In the genomic region with DNA sequence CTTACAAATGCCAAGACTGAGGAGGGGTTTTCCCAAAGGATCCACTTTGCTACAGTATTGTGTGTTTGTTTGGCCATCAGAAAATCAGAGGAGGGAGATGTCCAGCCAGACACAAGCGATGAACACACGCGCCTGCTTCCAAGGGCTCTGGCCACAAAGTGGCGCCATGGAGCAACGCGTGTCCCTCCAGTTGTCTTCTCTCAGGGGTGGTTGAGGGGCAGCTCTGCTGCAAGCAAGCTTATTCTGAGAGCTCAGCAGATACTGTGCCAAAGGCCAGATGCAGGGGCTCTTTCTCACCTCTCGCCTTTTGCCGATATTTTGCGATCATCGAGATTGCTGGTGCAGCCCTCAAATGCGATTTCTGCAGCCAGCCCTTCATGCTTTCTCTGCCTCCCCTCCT, we compare ENCODE assay signal across 9 cellular contexts.
A peak's percentile ranks its signal among the peaks of the same experiment; 100 is the strongest.
DNase-seq lines count a peak whose midpoint lies in the region; ATAC-seq, FAIRE-seq and TF ChIP-seq lines count a peak whose summit lies in the region.
"Had no signal": no experiment of that assay in that cellular context is flagged by ENCODE, and none has a peak within 500 bp of the region (broad histone marks: within the 10 kb centered on the region; RNA-seq: fewer than 3 reads in every experiment).

No MANE protein-coding gene starts in this region.

- H3K27ac Mint-ChIP-seq in astrocyte (ENCODE audit: unreplicated experiment), result no peak overlapping the region
- H3K27ac Mint-ChIP-seq: activated naive CD4-positive, alpha-beta T cell treated with anti-CD3 and anti-CD28 coated beads, Interleukin-2, amount 50 U/mL, for 72 hours had no signal

- no peak for FAIRE-seq in astrocyte (lab: Jason Lieb, UNC)

- peak; percentile 43 for TF ChIP-seq CTCF in cardiac muscle cell (IDR thresholded peaks at IDR 0.05; ENCODE audit: low read depth, low read length)
- TF ChIP-seq CTCF in astrocyte (IDR thresholded peaks at IDR 0.05; ENCODE audit: insufficient read depth, low read depth, low read length), result peak; percentile 6

- DNase-seq in cardiac muscle cell (ENCODE audit: low read depth in 1 of 2, low spot score in 1 of 2) (peak; percentile 54 to 71), Right ventricle myocardium inferior (ENCODE audit: missing footprints) (no peak), astrocyte (ENCODE audit: low read depth) (no peak), iris pigment epithelial cell (ENCODE audit: low read depth) (peak; percentile 23), aorta (no peak), KG1 (lab: John Stamatoyannopoulos, UW) (no peak)
- no peak for DNase-seq in stimulated activated naive CD4-positive, alpha-beta T cell (lab: John Stamatoyannopoulos, UW)

- no peaks in the 10 kb centered on the region for H3K4me1 ChIP-seq in cardiac muscle cell (ENCODE audit: low read depth)
- no peaks in the 10 kb centered on the region for H3K4me1 ChIP-seq in astrocyte (ENCODE audit: insufficient read depth, low read length)
- H3K4me1 ChIP-seq in aorta (ENCODE audit: control insufficient read depth in 1 of 2, insufficient read depth in 2 of 2, low read length in 2 of 2), result no peaks in the 10 kb centered on the region

- H3K36me3 ChIP-seq in cardiac muscle cell, result no peaks in the 10 kb centered on the region
- no peaks in the 10 kb centered on the region for H3K36me3 ChIP-seq in astrocyte (ENCODE audit: insufficient read depth, low read length)
- no peaks in the 10 kb centered on the region for H3K36me3 ChIP-seq in aorta (ENCODE audit: control insufficient read depth in 1 of 2, insufficient read depth in 2 of 2, low read length in 1 of 2)

- intact Hi-C loops in Right ventricle myocardium inferior (cut with DNase I) (no loop called here), aorta (cut with DNase I) (no loop called here)

- H3K4me3 Mint-ChIP-seq in astrocyte (ENCODE audit: unreplicated experiment), result no peak overlapping the region

- no peaks in the 10 kb centered on the region for H4K20me1 ChIP-seq in astrocyte (ENCODE audit: insufficient read depth, low read length)

- H3K27me3 Mint-ChIP-seq in astrocyte (ENCODE audit: low read depth, unreplicated experiment), result no peaks in the 10 kb centered on the region

- no peaks in the 10 kb centered on the region for H3K9me3 Mint-ChIP-seq in astrocyte (ENCODE audit: unreplicated experiment)
- H3K9me3 Mint-ChIP-seq: activated naive CD4-positive, alpha-beta T cell treated with anti-CD3 and anti-CD28 coated beads, Interleukin-2, amount 50 U/mL, for 72 hours had no signal

- ATAC-seq in Right ventricle myocardium inferior (no peak), aorta (ENCODE audit: low FRiP score) (peak; percentile 13), HG02981 (IDR thresholded peaks at IDR 0.05; ENCODE audit: unreplicated experiment) (no peak)
- ATAC-seq: activated naive CD4-positive, alpha-beta T cell treated with anti-CD3 and anti-CD28 coated beads, Interleukin-2, amount 50 U/mL, for 72 hours had no signal

- no peaks in the 10 kb centered on the region for H3K36me3 Mint-ChIP-seq in astrocyte (ENCODE audit: low read depth, unreplicated experiment)
- H3K36me3 Mint-ChIP-seq: activated naive CD4-positive, alpha-beta T cell treated with anti-CD3 and anti-CD28 coated beads, Interleukin-2, amount 50 U/mL, for 72 hours had no signal

- no peaks in the 10 kb centered on the region for H3K9me3 ChIP-seq in cardiac muscle cell (ENCODE audit: low read depth)
- H3K9me3 ChIP-seq in astrocyte (ENCODE audit: insufficient read depth, low read depth, low read length), result no peaks in the 10 kb centered on the region
- H3K9me3 ChIP-seq in aorta (ENCODE audit: control insufficient read depth, low read length), result no peaks in the 10 kb centered on the region

- H3K9ac ChIP-seq in astrocyte (ENCODE audit: low read length), result no peak overlapping the region

- no peak overlapping the region for H3K4me2 ChIP-seq in astrocyte (ENCODE audit: low read length)

- H3K27ac ChIP-seq in cardiac muscle cell, result no peak overlapping the region
- H3K27ac ChIP-seq in astrocyte (ENCODE audit: low read depth, low read length), result no peak overlapping the region
- no peak overlapping the region for H3K27ac ChIP-seq in aorta (ENCODE audit: low read depth in 1 of 2, low read length in 2 of 2)

- 78 to 82% methylated on average over 11 of the region's 11 CpGs for WGBS in aorta, 2 donors

- H2AFZ ChIP-seq in astrocyte (ENCODE audit: low read depth, low read length), result no peak overlapping the region

- no peaks in the 10 kb centered on the region for H3K4me1 Mint-ChIP-seq in astrocyte (ENCODE audit: low read depth, unreplicated experiment)

- no peaks in the 10 kb centered on the region for H3K27me3 ChIP-seq in cardiac muscle cell
- H3K27me3 ChIP-seq in astrocyte (ENCODE audit: insufficient read depth, low read length), result no peaks in the 10 kb centered on the region
- no peaks in the 10 kb centered on the region for H3K27me3 ChIP-seq in aorta (ENCODE audit: control insufficient read depth in 1 of 2, insufficient read depth in 2 of 2, low read length in 1 of 2)

- H3K4me3 ChIP-seq in cardiac muscle cell (no peak overlapping the region), astrocyte (ENCODE audit: insufficient read depth, low read depth, low read length) (no peak overlapping the region), aorta (ENCODE audit: low read length in 2 of 2) (no peak overlapping the region)

- no peaks in the 10 kb centered on the region for H3K79me2 ChIP-seq in astrocyte (ENCODE audit: insufficient read depth, low read length)

Comparison
In these comparisons a context has a peak if more than half of its experiments do, and no peak if none do; other contexts are left out.
1. DNase-seq: peak in cardiac muscle cell (2 of 2) and iris pigment epithelial cell (single experiment); none in Right ventricle myocardium inferior (single experiment), astrocyte (single experiment), aorta (0 of 2), stimulated activated naive CD4-positive, alpha-beta T cell (0 of 6) and KG1 (single experiment).